In the genomic region with DNA sequence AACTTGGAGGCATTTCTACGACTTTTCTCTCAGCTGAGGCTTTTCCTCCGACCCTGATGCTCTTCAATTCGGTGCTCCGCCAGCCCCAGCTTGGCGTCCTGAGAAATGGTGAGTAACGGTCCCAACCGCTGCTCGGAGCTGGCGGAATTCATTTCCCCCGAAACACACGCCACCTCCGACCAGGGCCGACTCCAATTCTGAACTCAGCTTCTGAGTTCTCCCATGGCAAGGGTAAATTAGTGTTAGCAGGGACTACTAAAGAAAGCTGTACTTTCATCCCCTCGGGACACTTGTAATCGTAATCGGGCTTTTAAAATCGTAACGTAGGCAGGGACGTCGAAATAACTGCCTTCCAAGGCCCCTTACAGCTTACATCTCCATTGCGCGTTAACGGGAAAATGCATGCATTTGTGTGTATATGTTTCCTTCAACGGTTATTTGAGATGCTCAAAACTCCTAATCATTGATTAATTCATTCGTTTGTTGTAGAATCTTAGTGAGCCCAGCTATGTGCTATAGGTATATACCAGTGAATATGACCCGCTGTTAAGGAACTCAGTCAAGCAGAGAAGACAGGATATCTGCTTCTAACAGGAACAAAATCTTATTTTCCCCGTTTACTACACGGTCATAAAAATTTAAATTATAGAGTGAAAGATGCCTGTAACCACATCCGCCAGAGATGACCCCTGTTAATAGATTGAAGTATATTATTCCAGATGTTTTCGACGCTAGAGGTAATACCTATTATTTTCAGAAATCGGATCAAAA, we compare ENCODE assay signal across 8 cellular contexts. TPM values are rescaled to one million over a fixed set of nuclear protein-coding genes. Genes with fewer than 3 reads are reported as not detected.
DNase-seq lines count a peak whose midpoint lies in the region; ATAC-seq, FAIRE-seq and TF ChIP-seq lines count a peak whose summit lies in the region.

No MANE protein-coding gene starts in this region.

- H3K4me1 ChIP-seq in CD4-positive, alpha-beta memory T cell (ENCODE audit: insufficient read depth, low read length), result peaks cover 57% of the 10 kb centered on the region
- H3K4me1 ChIP-seq in right lobe of liver (peaks cover 0 to 23% (median 2%) of the 10 kb centered on the region in 4 donors), urinary bladder (ENCODE audit: insufficient read depth) (no peaks in the 10 kb centered on the region)

- no peaks in the 10 kb centered on the region for H3K36me3 ChIP-seq in CD4-positive, alpha-beta memory T cell (ENCODE audit: insufficient read depth, low read length)
- H3K36me3 ChIP-seq in right lobe of liver (no peaks in the 10 kb centered on the region), urinary bladder (ENCODE audit: insufficient read depth) (no peaks in the 10 kb centered on the region)

- TF ChIP-seq CTCF in right lobe of liver (IDR thresholded peaks at IDR 0.05), result no peak

- H3K9me3 ChIP-seq in CD4-positive, alpha-beta memory T cell (ENCODE audit: control insufficient read depth in 1 of 2, low read length in 2 of 2), result no peaks in the 10 kb centered on the region
- H3K9me3 ChIP-seq in right lobe of liver, result no peaks in the 10 kb centered on the region

- no peak for TF ChIP-seq POLR2A in right lobe of liver (IDR thresholded peaks at IDR 0.05)

- H3K27ac ChIP-seq in CD4-positive, alpha-beta memory T cell (ENCODE audit: low read depth, low read length), result peak overlapping the region; percentile 75
- H3K27ac ChIP-seq in right lobe of liver (no peak overlapping the region), urinary bladder (ENCODE audit: low read depth) (no peak overlapping the region)

- H3K4me3 Mint-ChIP-seq in CD4-positive, alpha-beta memory T cell, result peak overlapping the region; percentile 90 to 99 (median 98)

- peaks cover 0 to 3% (median 0%) of the 10 kb centered on the region in 8 donors for H3K9me3 Mint-ChIP-seq in CD4-positive, alpha-beta memory T cell
- H3K9me3 Mint-ChIP-seq in activated naive CD4-positive, alpha-beta T cell treated with anti-CD3 and anti-CD28 coated beads, Interleukin-2, amount 50 U/mL, for 72 hours, result peaks cover 0 to 4% of the 10 kb centered on the region in 2 donors

- peak overlapping the region; percentile 68 to 78 for H3K4me3 ChIP-seq in CD4-positive, alpha-beta memory T cell (ENCODE audit: low read length in 2 of 2)
- H3K4me3 ChIP-seq in right lobe of liver (peak overlapping the region; percentile 54 to 60 (median 60)), urinary bladder (ENCODE audit: low read depth, low read length) (peak overlapping the region; percentile 17)

- peaks cover 38 to 71% (median 46%) of the 10 kb centered on the region in 4 donors for H3K4me1 Mint-ChIP-seq in CD4-positive, alpha-beta memory T cell

- no peaks in the 10 kb centered on the region for H3K27me3 ChIP-seq in CD4-positive, alpha-beta memory T cell (ENCODE audit: insufficient read depth, low read length)
- H3K27me3 ChIP-seq in right lobe of liver, result no peaks in the 10 kb centered on the region

- no peaks in the 10 kb centered on the region for H3K27me3 Mint-ChIP-seq in CD4-positive, alpha-beta memory T cell

- peak overlapping the region; percentile 92 to 99 (median 98) for H3K27ac Mint-ChIP-seq in CD4-positive, alpha-beta memory T cell
- H3K27ac Mint-ChIP-seq in activated naive CD4-positive, alpha-beta T cell treated with anti-CD3 and anti-CD28 coated beads, Interleukin-2, amount 50 U/mL, for 72 hours, result peak overlapping the region; percentile 81 to 97

- ATAC-seq in HG03280 (IDR thresholded peaks at IDR 0.05; ENCODE audit: unreplicated experiment), result peak; percentile 8
- peak; percentile 8 to 23 for ATAC-seq in activated naive CD4-positive, alpha-beta T cell treated with anti-CD3 and anti-CD28 coated beads, Interleukin-2, amount 50 U/mL, for 72 hours
- ATAC-seq in right lobe of liver, result no peak

- peak; percentile 81 for FAIRE-seq in GM19239 (lab: Jason Lieb, UNC)

- CTCF ChIA-PET in CD4-positive, alpha-beta memory T cell (lab: Charles Lee; ENCODE audit: partially characterized antibody), result interaction anchor here (0.5 to 5.4 kb wide), 61 partner anchors 8 to 1709 kb away, joined by 3 to 53 read pairs (median 4); a partner anchor contains a TSS

- DNase-seq in CD4-positive, alpha-beta memory T cell, result no peak
- DNase-seq in GM19239 (ENCODE audit: insufficient read length, low spot score) (no peak), right lobe of liver (no peak), COR-L47 (lab: John Stamatoyannopoulos, UW) (no peak), GM19240 (ENCODE audit: insufficient read length, low spot score) (no peak)
- DNase-seq in activated naive CD4-positive, alpha-beta T cell treated with anti-CD3 and anti-CD28 coated beads, Interleukin-2, amount 50 U/mL, for 72 hours (ENCODE audit: low spot score in 2 of 2), result no peak

- POLR2A ChIA-PET in CD4-positive, alpha-beta memory T cell (lab: Charles Lee; ENCODE audit: partially characterized antibody), result interaction anchor here (0.5 to 3.8 kb wide), 20 partner anchors 9 to 1475 kb away, joined by 3 to 40 read pairs (median 4); a partner anchor contains a TSS

- WGBS in right lobe of liver (ENCODE audit: insufficient coverage, low coverage, low lambda C conversion rate, missing lambda C conversion rate), result under 1% methylated on average over 32 of the region's 32 CpGs
- WGBS in urinary bladder, result under 1% methylated on average over 32 of the region's 32 CpGs

- intact Hi-C loops in CD4-positive, alpha-beta memory T cell (cut with micrococcal nuclease), result loop anchor here (1.0 to 5.0 kb wide), 10 partner anchors 24 to 979 kb away; a partner anchor contains a TSS
- intact Hi-C loops in right lobe of liver (cut with DNase I), result loop anchor here in 1 of 2 donors (10.0 kb wide), 1 partner anchor 351 kb away; no protein-coding TSS in a partner anchor

- H3K36me3 Mint-ChIP-seq in CD4-positive, alpha-beta memory T cell, result peaks cover 0 to 11% of the 10 kb centered on the region in 2 donors
- H3K36me3 Mint-ChIP-seq in activated naive CD4-positive, alpha-beta T cell treated with anti-CD3 and anti-CD28 coated beads, Interleukin-2, amount 50 U/mL, for 72 hours, result peaks cover 40 to 58% of the 10 kb centered on the region in 2 donors

RNA-seq across cellular contexts. Expression of a gene that starts 0.5 kb away (rescaled TPM):
- total RNA-seq in CD4-positive, alpha-beta memory T cell, result under 1 TPM; 0.06 to 0.15 TPM
- polyA plus RNA-seq in CD4-positive, alpha-beta memory T cell, result under 1 TPM in 1 of 2 donors, not detected in 1; 0.09 TPM
- total RNA-seq in activated naive CD4-positive, alpha-beta T cell treated with anti-CD3 and anti-CD28 coated beads, Interleukin-2, amount 50 U/mL, for 72 hours, result 100 to 1,000 TPM in 1 of 2 donors, 10 to 100 TPM in 1; 82.2 to 111 TPM
- total RNA-seq in right lobe of liver (10 to 100 TPM in 1 of 6 experiments, 1 to 10 TPM in 2, under 1 TPM in 3; 0.07 to 12.2 (median 0.94) TPM), urinary bladder (20.7 TPM)
- polyA plus RNA-seq in urinary bladder, result 0.29 TPM

RNA-seq across cellular contexts. Expression of a gene that starts 0.7 kb away (rescaled TPM):
- total RNA-seq in CD4-positive, alpha-beta memory T cell, result 10 to 100 TPM in 1 of 2 experiments, 1 to 10 TPM in 1; 9.5 to 12.4 TPM
- 10 to 100 TPM in 1 of 2 donors, 1 to 10 TPM in 1; 8.4 to 19.1 TPM for polyA plus RNA-seq in CD4-positive, alpha-beta memory T cell
- 10 to 100 TPM; 27.6 to 28.7 TPM for total RNA-seq in activated naive CD4-positive, alpha-beta T cell treated with anti-CD3 and anti-CD28 coated beads, Interleukin-2, amount 50 U/mL, for 72 hours
- total RNA-seq in right lobe of liver (10 to 100 TPM in 2 of 6 experiments, 1 to 10 TPM in 4; 5.9 to 14.2 (median 9.6) TPM), urinary bladder (24.3 TPM)
- 5.2 TPM for polyA plus RNA-seq in urinary bladder

Comparison
In these comparisons a context has a peak if more than half of its experiments do, and no peak if none do; other contexts are left out.
1. H3K4me3 ChIP-seq: peak in every context shown above with its lines; median percentile 73 in CD4-positive, alpha-beta memory T cell; 60 in right lobe of liver; 17 in urinary bladder.
2. ATAC-seq: peak in HG03280 (single experiment) and activated naive CD4-positive, alpha-beta T cell treated with anti-CD3 and anti-CD28 coated beads, Interleukin-2, amount 50 U/mL, for 72 hours (2 of 2); none in right lobe of liver (0 of 4).